ENCODE assay signal across 1 cellular context in the genomic region with DNA sequence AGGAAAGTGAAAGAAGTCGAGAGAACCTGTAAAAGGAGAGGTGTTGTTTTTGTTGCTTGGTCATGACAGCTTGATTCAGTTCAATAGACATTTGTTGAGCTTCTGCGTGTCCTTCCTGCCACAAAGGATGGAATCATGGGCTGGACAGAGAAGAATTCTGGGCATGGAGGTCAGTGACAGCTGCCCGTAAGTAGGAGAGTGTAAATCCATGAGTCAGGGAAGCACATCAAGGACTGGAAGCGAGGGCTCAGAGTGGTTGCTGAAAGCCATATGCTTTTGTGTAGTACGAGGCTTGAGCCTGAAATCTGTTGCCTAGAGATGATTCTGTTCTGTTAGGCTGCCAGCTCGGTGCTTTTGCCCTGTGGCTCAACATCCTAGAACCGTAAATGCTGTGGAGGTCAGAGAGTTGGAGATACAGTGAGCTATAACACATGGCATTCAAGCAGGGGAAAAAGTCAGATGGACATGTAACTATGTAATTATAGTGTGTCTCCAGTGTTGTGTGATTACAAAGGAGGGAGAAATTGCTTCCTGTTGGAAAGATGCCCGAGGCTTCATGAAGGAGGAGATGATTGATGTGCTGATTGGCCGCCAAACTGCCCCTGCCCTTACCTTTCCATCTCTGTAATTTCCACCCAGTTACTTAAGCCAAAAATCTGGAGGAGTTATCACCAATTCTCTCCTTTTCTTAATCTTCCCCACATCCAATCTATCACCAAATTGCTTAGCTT.
TF ChIP-seq lines count a peak whose summit lies in the region.

No MANE protein-coding gene starts in this region.

TF ChIP-seq in HCT116, 20 proteins besides CTCF, POLR2A, EP300 and RAD21 (continued from another document):
- TF ChIP-seq TCF7L2 (IDR thresholded peaks at IDR 0.05; ENCODE audit: borderline replicate concordance, extremely low read depth, insufficient read depth, insufficient read length) (no peak), YY1 (IDR thresholded peaks at IDR 0.05; ENCODE audit: extremely low read depth, insufficient replicate concordance, low read depth, low read length) (no peak), JUND (IDR thresholded peaks at IDR 0.05) (no peak), EZH2phosphoT487 (IDR thresholded peaks at IDR 0.05; ENCODE audit: borderline replicate concordance) (no peak), CEBPB (IDR thresholded peaks at IDR 0.05; ENCODE audit: low read depth) (no peak), FOSL1 (IDR thresholded peaks at IDR 0.05; ENCODE audit: low read depth) (no peak), POLR2AphosphoS5 (IDR thresholded peaks at IDR 0.05; ENCODE audit: low read depth, low read length) (no peak), ZFX (IDR thresholded peaks at IDR 0.05) (no peak), ZNF274 (IDR thresholded peaks at IDR 0.05; ENCODE audit: low read depth, low read length) (no peak)
- TF ChIP-seq, protein P1, sequence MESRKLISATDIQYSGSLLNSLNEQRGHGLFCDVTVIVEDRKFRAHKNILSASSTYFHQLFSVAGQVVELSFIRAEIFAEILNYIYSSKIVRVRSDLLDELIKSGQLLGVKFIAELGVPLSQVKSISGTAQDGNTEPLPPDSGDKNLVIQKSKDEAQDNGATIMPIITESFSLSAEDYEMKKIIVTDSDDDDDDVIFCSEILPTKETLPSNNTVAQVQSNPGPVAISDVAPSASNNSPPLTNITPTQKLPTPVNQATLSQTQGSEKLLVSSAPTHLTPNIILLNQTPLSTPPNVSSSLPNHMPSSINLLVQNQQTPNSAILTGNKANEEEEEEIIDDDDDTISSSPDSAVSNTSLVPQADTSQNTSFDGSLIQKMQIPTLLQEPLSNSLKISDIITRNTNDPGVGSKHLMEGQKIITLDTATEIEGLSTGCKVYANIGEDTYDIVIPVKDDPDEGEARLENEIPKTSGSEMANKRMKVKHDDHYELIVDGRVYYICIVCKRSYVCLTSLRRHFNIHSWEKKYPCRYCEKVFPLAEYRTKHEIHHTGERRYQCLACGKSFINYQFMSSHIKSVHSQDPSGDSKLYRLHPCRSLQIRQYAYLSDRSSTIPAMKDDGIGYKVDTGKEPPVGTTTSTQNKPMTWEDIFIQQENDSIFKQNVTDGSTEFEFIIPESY (IDR thresholded peaks at IDR 0.05; ENCODE audit: extremely low read depth, insufficient replicate concordance, low read length): no peak
- TF ChIP-seq, protein P2, sequence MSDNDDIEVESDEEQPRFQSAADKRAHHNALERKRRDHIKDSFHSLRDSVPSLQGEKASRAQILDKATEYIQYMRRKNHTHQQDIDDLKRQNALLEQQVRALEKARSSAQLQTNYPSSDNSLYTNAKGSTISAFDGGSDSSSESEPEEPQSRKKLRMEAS (IDR thresholded peaks at IDR 0.05): no peak
- TF ChIP-seq, protein P3, sequence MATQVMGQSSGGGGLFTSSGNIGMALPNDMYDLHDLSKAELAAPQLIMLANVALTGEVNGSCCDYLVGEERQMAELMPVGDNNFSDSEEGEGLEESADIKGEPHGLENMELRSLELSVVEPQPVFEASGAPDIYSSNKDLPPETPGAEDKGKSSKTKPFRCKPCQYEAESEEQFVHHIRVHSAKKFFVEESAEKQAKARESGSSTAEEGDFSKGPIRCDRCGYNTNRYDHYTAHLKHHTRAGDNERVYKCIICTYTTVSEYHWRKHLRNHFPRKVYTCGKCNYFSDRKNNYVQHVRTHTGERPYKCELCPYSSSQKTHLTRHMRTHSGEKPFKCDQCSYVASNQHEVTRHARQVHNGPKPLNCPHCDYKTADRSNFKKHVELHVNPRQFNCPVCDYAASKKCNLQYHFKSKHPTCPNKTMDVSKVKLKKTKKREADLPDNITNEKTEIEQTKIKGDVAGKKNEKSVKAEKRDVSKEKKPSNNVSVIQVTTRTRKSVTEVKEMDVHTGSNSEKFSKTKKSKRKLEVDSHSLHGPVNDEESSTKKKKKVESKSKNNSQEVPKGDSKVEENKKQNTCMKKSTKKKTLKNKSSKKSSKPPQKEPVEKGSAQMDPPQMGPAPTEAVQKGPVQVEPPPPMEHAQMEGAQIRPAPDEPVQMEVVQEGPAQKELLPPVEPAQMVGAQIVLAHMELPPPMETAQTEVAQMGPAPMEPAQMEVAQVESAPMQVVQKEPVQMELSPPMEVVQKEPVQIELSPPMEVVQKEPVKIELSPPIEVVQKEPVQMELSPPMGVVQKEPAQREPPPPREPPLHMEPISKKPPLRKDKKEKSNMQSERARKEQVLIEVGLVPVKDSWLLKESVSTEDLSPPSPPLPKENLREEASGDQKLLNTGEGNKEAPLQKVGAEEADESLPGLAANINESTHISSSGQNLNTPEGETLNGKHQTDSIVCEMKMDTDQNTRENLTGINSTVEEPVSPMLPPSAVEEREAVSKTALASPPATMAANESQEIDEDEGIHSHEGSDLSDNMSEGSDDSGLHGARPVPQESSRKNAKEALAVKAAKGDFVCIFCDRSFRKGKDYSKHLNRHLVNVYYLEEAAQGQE (IDR thresholded peaks at IDR 0.05; ENCODE audit: low read depth): no peak
